ENCODE assay signal across 9 cellular contexts in genomic region chr4:140568507-140569306, GRCh38. TPM values are rescaled to one million over a fixed set of nuclear protein-coding genes. Genes with fewer than 3 reads are reported as not detected.
DNase-seq lines count a peak whose midpoint lies in the region; ATAC-seq and TF ChIP-seq lines count a peak whose summit lies in the region.
"Had no signal": no experiment of that assay in that cellular context is flagged by ENCODE, and none has a peak within 500 bp of the region (broad histone marks: within the 10 kb centered on the region; RNA-seq: fewer than 3 reads in every experiment).

A gene with protein sequence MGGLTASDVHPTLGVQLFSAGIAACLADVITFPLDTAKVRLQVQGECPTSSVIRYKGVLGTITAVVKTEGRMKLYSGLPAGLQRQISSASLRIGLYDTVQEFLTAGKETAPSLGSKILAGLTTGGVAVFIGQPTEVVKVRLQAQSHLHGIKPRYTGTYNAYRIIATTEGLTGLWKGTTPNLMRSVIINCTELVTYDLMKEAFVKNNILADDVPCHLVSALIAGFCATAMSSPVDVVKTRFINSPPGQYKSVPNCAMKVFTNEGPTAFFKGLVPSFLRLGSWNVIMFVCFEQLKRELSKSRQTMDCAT (minus strand): TSS chr4:140568961. CDS start chr4:140568729, 232 bp downstream.

- DNase-seq in NCI-H82 (lab: John Stamatoyannopoulos, UW) = peak; percentile 33
- DNase-seq in NCI-H82 treated with DMSO at 0.1 percent for 48 hours (lab: John Stamatoyannopoulos, UW; ENCODE audit: unreplicated experiment) = no peak
- DNase-seq in astrocyte of the cerebellum (ENCODE audit: low read depth) = no peak
- DNase-seq in iPS-NIHi11 (ENCODE audit: low spot score) = peak; percentile 87
- DNase-seq in stimulated activated effector memory CD8-positive, alpha-beta T cell treated with anti-CD3 and anti-CD28 coated beads, Interleukin-12 subunit alpha, Interleukin-12 subunit beta, amount 100 ng/mL, for 72 hours (ENCODE audit: low spot score in 2 of 2) = no peak
- DNase-seq in activated T-helper 2 cell treated with anti-CD3 and anti-CD28 coated beads, Interferon-gamma antibody, Interleukin-2, Interleukin-4, amounts not matched to agents 10 μg/mL and 5 μg/mL and 100 μg/mL, durations not matched to agents 14 hours and 24 hours and 36 hours (ENCODE audit: low spot score) = no peak
- DNase-seq: DND-41 had no signal

- in situ Hi-C loops in astrocyte of the cerebellum (cut with HindIII; ENCODE audit: low sequenced_read_pairs) = no loop called here

- intact Hi-C loops in activated T-helper 2 cell treated with anti-CD3 and anti-CD28 coated beads, Interferon-gamma antibody, Interleukin-2, Interleukin-4, amounts not matched to agents 10 μg/mL and 5 μg/mL and 100 μg/mL, durations not matched to agents 14 hours and 24 hours and 36 hours (cut with micrococcal nuclease) = no loop called here

- peak; percentile 42 for ATAC-seq in stimulated activated effector memory CD8-positive, alpha-beta T cell treated with anti-CD3 and anti-CD28 coated beads, Interleukin-12 subunit alpha, Interleukin-12 subunit beta, amount 100 ng/mL, for 72 hours
- ATAC-seq in GM19452 (IDR thresholded peaks at IDR 0.05; ENCODE audit: unreplicated experiment) = no peak
- no peak for ATAC-seq in HG03196 (IDR thresholded peaks at IDR 0.05; ENCODE audit: unreplicated experiment)

- peak within 1 kb of the TSS; percentile 50 for H3K4me3 ChIP-seq in astrocyte of the cerebellum (ENCODE audit: low read depth, low read length)

- peaks cover 6% of the 10 kb centered on the region for H3K4me1 Mint-ChIP-seq in stimulated activated effector memory CD8-positive, alpha-beta T cell treated with anti-CD3 and anti-CD28 coated beads, Interleukin-12 subunit alpha, Interleukin-12 subunit beta, amount 100 ng/mL, for 72 hours
- peaks cover 2% of the 10 kb centered on the region for H3K4me1 Mint-ChIP-seq in activated T-helper 2 cell treated with anti-CD3 and anti-CD28 coated beads, Interferon-gamma antibody, Interleukin-2, Interleukin-4, amounts not matched to agents 10 μg/mL and 5 μg/mL and 100 μg/mL, durations not matched to agents 14 hours and 24 hours and 36 hours (ENCODE audit: low read depth)

- H3K4me3 Mint-ChIP-seq in stimulated activated effector memory CD8-positive, alpha-beta T cell treated with anti-CD3 and anti-CD28 coated beads, Interleukin-12 subunit alpha, Interleukin-12 subunit beta, amount 100 ng/mL, for 72 hours = peak within 1 kb of the TSS; percentile 51
- H3K4me3 Mint-ChIP-seq in activated T-helper 2 cell treated with anti-CD3 and anti-CD28 coated beads, Interferon-gamma antibody, Interleukin-2, Interleukin-4, amounts not matched to agents 10 μg/mL and 5 μg/mL and 100 μg/mL, durations not matched to agents 14 hours and 24 hours and 36 hours (ENCODE audit: low read depth) = no peak within 1 kb of the TSS

- H3K9me3 Mint-ChIP-seq in stimulated activated effector memory CD8-positive, alpha-beta T cell treated with anti-CD3 and anti-CD28 coated beads, Interleukin-12 subunit alpha, Interleukin-12 subunit beta, amount 100 ng/mL, for 72 hours = peaks cover 9% of the 10 kb centered on the region
- peaks cover 13% of the 10 kb centered on the region for H3K9me3 Mint-ChIP-seq in activated T-helper 2 cell treated with anti-CD3 and anti-CD28 coated beads, Interferon-gamma antibody, Interleukin-2, Interleukin-4, amounts not matched to agents 10 μg/mL and 5 μg/mL and 100 μg/mL, durations not matched to agents 14 hours and 24 hours and 36 hours

- no peak within 1 kb of the TSS for H3K27ac Mint-ChIP-seq in stimulated activated effector memory CD8-positive, alpha-beta T cell treated with anti-CD3 and anti-CD28 coated beads, Interleukin-12 subunit alpha, Interleukin-12 subunit beta, amount 100 ng/mL, for 72 hours
- H3K27ac Mint-ChIP-seq in activated T-helper 2 cell treated with anti-CD3 and anti-CD28 coated beads, Interferon-gamma antibody, Interleukin-2, Interleukin-4, amounts not matched to agents 10 μg/mL and 5 μg/mL and 100 μg/mL, durations not matched to agents 14 hours and 24 hours and 36 hours = no peak within 1 kb of the TSS

- peaks cover 55% of the 10 kb centered on the region for H3K27me3 Mint-ChIP-seq in activated T-helper 2 cell treated with anti-CD3 and anti-CD28 coated beads, Interferon-gamma antibody, Interleukin-2, Interleukin-4, amounts not matched to agents 10 μg/mL and 5 μg/mL and 100 μg/mL, durations not matched to agents 14 hours and 24 hours and 36 hours (ENCODE audit: low read depth)

- no peak for TF ChIP-seq CTCF in astrocyte of the cerebellum (IDR thresholded peaks at IDR 0.05; ENCODE audit: low read depth, low read length, missing control alignments)

- H3K36me3 Mint-ChIP-seq in stimulated activated effector memory CD8-positive, alpha-beta T cell treated with anti-CD3 and anti-CD28 coated beads, Interleukin-12 subunit alpha, Interleukin-12 subunit beta, amount 100 ng/mL, for 72 hours = no peaks in the 10 kb centered on the region
- H3K36me3 Mint-ChIP-seq in activated T-helper 2 cell treated with anti-CD3 and anti-CD28 coated beads, Interferon-gamma antibody, Interleukin-2, Interleukin-4, amounts not matched to agents 10 μg/mL and 5 μg/mL and 100 μg/mL, durations not matched to agents 14 hours and 24 hours and 36 hours (ENCODE audit: low read depth) = no peaks in the 10 kb centered on the region

RNA-seq across cellular contexts. Expression of the gene that starts here (rescaled TPM):
- not detected in 2 replicates for total RNA-seq in activated T-helper 2 cell treated with anti-CD3 and anti-CD28 coated beads, Interferon-gamma antibody, Interleukin-2, Interleukin-4, amounts not matched to agents 10 μg/mL and 5 μg/mL and 100 μg/mL, durations not matched to agents 14 hours and 24 hours and 36 hours

Comparison
In these comparisons a context has a peak if more than half of its experiments do, and no peak if none do; other contexts are left out.
1. DNase-seq: peak in NCI-H82 (single experiment) and iPS-NIHi11 (single experiment); none in NCI-H82 treated with DMSO at 0.1 percent for 48 hours (single experiment), astrocyte of the cerebellum (single experiment), stimulated activated effector memory CD8-positive, alpha-beta T cell treated with anti-CD3 and anti-CD28 coated beads, Interleukin-12 subunit alpha, Interleukin-12 subunit beta, amount 100 ng/mL, for 72 hours (0 of 2) and activated T-helper 2 cell treated with anti-CD3 and anti-CD28 coated beads, Interferon-gamma antibody, Interleukin-2, Interleukin-4, amounts not matched to agents 10 μg/mL and 5 μg/mL and 100 μg/mL, durations not matched to agents 14 hours and 24 hours and 36 hours (single experiment).